In genomic region chr2:75798624-75799023, GRCh38 we compare ENCODE assay signal across 24 cellular contexts.
"Had no signal": no experiment of that assay in that cellular context is flagged by ENCODE, and none has a peak within 500 bp of the region (broad histone marks: within the 10 kb centered on the region; RNA-seq: fewer than 3 reads in every experiment).

No MANE protein-coding gene starts in this region.

- H3K27ac Mint-ChIP-seq: activated naive CD8-positive, alpha-beta T cell; activated T-helper 2 cell treated with anti-CD3 and anti-CD28 coated beads, Interferon-gamma antibody, Interleukin-2, Interleukin-4, amounts not matched to agents 10 μg/mL and 5 μg/mL and 100 μg/mL, durations not matched to agents 14 hours and 24 hours and 36 hours; effector memory CD8-positive, alpha-beta T cell; memory B cell; natural killer cell treated with Interleukin-12 subunit alpha and Interleukin-12 subunit beta and Interleukin-15 and Interleukin-18, amount 100 ng/mL, for 72 hours had no signal

- H3K4me3 Mint-ChIP-seq: activated naive CD8-positive, alpha-beta T cell; activated T-cell treated with anti-CD3 and anti-CD28 coated beads, Interleukin-2, amount 50 U/mL, for 4 hours; effector memory CD8-positive, alpha-beta T cell; memory B cell; natural killer cell treated with Interleukin-12 subunit alpha and Interleukin-12 subunit beta and Interleukin-15 and Interleukin-18, amount 100 ng/mL, for 72 hours had no signal

- H3K4me1 Mint-ChIP-seq: memory B cell had no signal

- H3K36me3 Mint-ChIP-seq: activated naive CD8-positive, alpha-beta T cell; memory B cell; natural killer cell treated with Interleukin-12 subunit alpha and Interleukin-12 subunit beta and Interleukin-15 and Interleukin-18, amount 100 ng/mL, for 72 hours had no signal

- H3K4me3 ChIP-seq: adrenal gland, breast epithelium, colonic mucosa, dorsolateral prefrontal cortex, esophagus muscularis mucosa, gastrocnemius medialis, prostate gland, right atrium auricular region, spleen, thoracic aorta, upper lobe of left lung had no signal

- DNase-seq: activated CD4-positive, alpha-beta T cell treated with anti-CD3 and anti-CD28 coated beads, Interleukin-2, amount 50 U/mL, for 4 hours; activated CD8-positive, alpha-beta memory T cell treated with anti-CD3 and anti-CD28 coated beads, Interleukin-2, amount 50 U/mL, for 48 hours; activated naive CD4-positive, alpha-beta T cell; activated T-cell treated with anti-CD3 and anti-CD28 coated beads, Interleukin-2, amount 50 U/mL, for 4 hours; adrenal gland; colonic mucosa; dorsolateral prefrontal cortex; effector memory CD8-positive, alpha-beta T cell; gastrocnemius medialis; head of caudate nucleus; hypothalamus; spleen; stimulated activated CD4-positive, alpha-beta T cell treated with anti-CD3 and anti-CD28 coated beads, Interleukin-4, amount 100 ng/mL, for 1 hour; stimulated activated naive CD4-positive, alpha-beta T cell; upper lobe of left lung had no signal

- H3K9me3 Mint-ChIP-seq: activated T-cell treated with anti-CD3 and anti-CD28 coated beads, Interleukin-2, amount 50 U/mL, for 4 hours; activated T-helper 2 cell treated with anti-CD3 and anti-CD28 coated beads, Interferon-gamma antibody, Interleukin-2, Interleukin-4, amounts not matched to agents 10 μg/mL and 5 μg/mL and 100 μg/mL, durations not matched to agents 14 hours and 24 hours and 36 hours; effector memory CD8-positive, alpha-beta T cell; memory B cell had no signal

- H3K27ac ChIP-seq: adrenal gland, breast epithelium, colonic mucosa, esophagus muscularis mucosa, gastrocnemius medialis, prostate gland, right atrium auricular region, spleen, thoracic aorta, upper lobe of left lung had no signal

- H3K4me1 ChIP-seq: adrenal gland, breast epithelium, colonic mucosa, esophagus muscularis mucosa, gastrocnemius medialis, prostate gland, right atrium auricular region, spleen, upper lobe of left lung had no signal

- H3K36me3 ChIP-seq: adrenal gland, breast epithelium, colonic mucosa, esophagus muscularis mucosa, gastrocnemius medialis, prostate gland, right atrium auricular region, spleen, thoracic aorta, upper lobe of left lung had no signal

- ATAC-seq: activated T-cell treated with anti-CD3 and anti-CD28 coated beads, Interleukin-2, amount 50 U/mL, for 4 hours; effector memory CD8-positive, alpha-beta T cell; gastrocnemius medialis; natural killer cell treated with Interleukin-12 subunit alpha and Interleukin-12 subunit beta and Interleukin-15 and Interleukin-18, amount 100 ng/mL, for 72 hours had no signal

- H3K27me3 ChIP-seq: adrenal gland, breast epithelium, colonic mucosa, esophagus muscularis mucosa, gastrocnemius medialis, right atrium auricular region, spleen, upper lobe of left lung had no signal

- H3K27me3 Mint-ChIP-seq: activated naive CD8-positive, alpha-beta T cell; effector memory CD8-positive, alpha-beta T cell; natural killer cell treated with Interleukin-12 subunit alpha and Interleukin-12 subunit beta and Interleukin-15 and Interleukin-18, amount 100 ng/mL, for 72 hours had no signal
